Comparison of ENCODE assay signal across 1 cellular context in genomic region chr3:53259427-53260259, GRCh38.
TF ChIP-seq lines count a peak whose summit lies in the region.

No MANE protein-coding gene starts in this region.

TF ChIP-seq in K562, 482 proteins besides CTCF, POLR2A, EP300 and RAD21:
- no peak for TF ChIP-seq BRD9 (IDR thresholded peaks at IDR 0.05; ENCODE audit: low read depth, partially characterized antibody)
TF ChIP-seq in K562: peak in this region for 0.
